29 cellular contexts compared by ENCODE assay signal in genomic region chr5:114261989-114262388, GRCh38.
"Had no signal": no experiment of that assay in that cellular context is flagged by ENCODE, and none has a peak within 500 bp of the region (broad histone marks: within the 10 kb centered on the region; RNA-seq: fewer than 3 reads in every experiment).

No MANE protein-coding gene starts in this region.

- H3K27ac ChIP-seq: coronary artery, dorsolateral prefrontal cortex, epithelial cell of prostate, esophagus squamous epithelium, gastrocnemius medialis, heart right ventricle, left lung, lower lobe of right lung had no signal

- H3K4me1 ChIP-seq: esophagus squamous epithelium, gastrocnemius medialis, heart right ventricle, left lung, lower lobe of right lung had no signal

- FAIRE-seq: colon, endometrium, islet of Langerhans, keratinocyte had no signal

- ATAC-seq: effector memory CD8-positive, alpha-beta T cell; esophagus mucosa; gastrocnemius medialis; heart right ventricle; left cardiac atrium; left lung; left ventricle myocardium superior; lower lobe of right lung; mucosa of descending colon had no signal

- H3K27ac Mint-ChIP-seq: effector memory CD8-positive, alpha-beta T cell; endodermal cell; mesothelial cell of epicardium; naive B cell had no signal

- H3K4me3 Mint-ChIP-seq: effector memory CD8-positive, alpha-beta T cell; endodermal cell; mesothelial cell of epicardium; naive B cell had no signal

- H3K4me3 ChIP-seq: coronary artery, dorsolateral prefrontal cortex, esophagus squamous epithelium, gastrocnemius medialis, heart right ventricle, left lung, lower lobe of right lung, mucosa of descending colon had no signal

- H3K9me3 Mint-ChIP-seq: endodermal cell had no signal

- H3K27me3 ChIP-seq: esophagus squamous epithelium, gastrocnemius medialis, heart right ventricle, left lung had no signal

- DNase-seq: dermis blood vessel endothelial cell; dorsolateral prefrontal cortex; effector CD4-positive, alpha-beta T cell; effector memory CD8-positive, alpha-beta T cell; endodermal cell; erythroblast; esophagus squamous epithelium; foreskin fibroblast; foreskin melanocyte; gastrocnemius medialis; glutamatergic neuron; head of caudate nucleus; heart right ventricle; hippocampal formation; left cardiac atrium; left lung; left ventricle myocardium superior; lower lobe of right lung; mesenchymal stem cell; mucosa of descending colon; naive B cell had no signal

- H3K9me3 ChIP-seq: esophagus squamous epithelium, gastrocnemius medialis, heart right ventricle, lower lobe of right lung, mucosa of descending colon had no signal

- H3K36me3 ChIP-seq: esophagus squamous epithelium, gastrocnemius medialis, heart right ventricle, left lung, lower lobe of right lung had no signal

- H3K4me1 Mint-ChIP-seq: naive B cell had no signal

- H3K27me3 Mint-ChIP-seq: effector memory CD8-positive, alpha-beta T cell had no signal

- H3K36me3 Mint-ChIP-seq: mesothelial cell of epicardium, naive B cell had no signal
